In genomic region chr16:24516900-24517669, GRCh38 we compare ENCODE assay signal across 8 cellular contexts. TPM values are rescaled to one million over a fixed set of nuclear protein-coding genes. Genes with fewer than 3 reads are reported as not detected.
DNase-seq lines count a peak whose midpoint lies in the region; ATAC-seq and TF ChIP-seq lines count a peak whose summit lies in the region.

No MANE protein-coding gene starts in this region.

- H3K4me3 ChIP-seq in CD8-positive, alpha-beta memory T cell (ENCODE audit: low read length) = no peak overlapping the region
- peak overlapping the region; percentile 47 for H3K4me3 ChIP-seq in OCI-LY3 (ENCODE audit: low read length)
- no peak overlapping the region for H3K4me3 ChIP-seq in mucosa of descending colon

- intact Hi-C loops in mucosa of descending colon (cut with DNase I, micrococcal nuclease) = no loop called here

- H3K27ac ChIP-seq in CD8-positive, alpha-beta memory T cell (ENCODE audit: low read depth, low read length) = no peak overlapping the region
- H3K27ac ChIP-seq in OCI-LY3 (ENCODE audit: low read length) = no peak overlapping the region

- ATAC-seq in mucosa of descending colon = peak; percentile 95
- ATAC-seq in HG02973 (IDR thresholded peaks at IDR 0.05; ENCODE audit: unreplicated experiment) = no peak

- H3K36me3 Mint-ChIP-seq in CD8-positive, alpha-beta memory T cell = no peaks in the 10 kb centered on the region
- H3K36me3 Mint-ChIP-seq in endothelial cell (ENCODE audit: low read depth, unreplicated experiment) = no peaks in the 10 kb centered on the region

- CTCF ChIA-PET in CD8-positive, alpha-beta memory T cell (lab: Charles Lee) = interaction anchor here (0.6 to 2.6 kb wide), 12 partner anchors 9 to 251 kb away, joined by 3 to 14 read pairs (median 4); no protein-coding TSS in a partner anchor

- DNase-seq in CD8-positive, alpha-beta memory T cell = peak; percentile 53 to 79 (median 59)
- peak; percentile 70 for DNase-seq in HuH-7 (ENCODE audit: low spot score)
- DNase-seq in activated CD8-positive, alpha-beta memory T cell treated with anti-CD3 and anti-CD28 coated beads, Interleukin-2, amount 50 U/mL, for 4 hours = peak; percentile 74
- peak; percentile 85 for DNase-seq in endothelial cell (ENCODE audit: low spot score)
- peak in 2 of 3 donors; percentile 62 to 91 for DNase-seq in mucosa of descending colon
- DNase-seq in stimulated activated CD8-positive, alpha-beta memory T cell treated with anti-CD3 and anti-CD28 coated beads, Interleukin-4, amount 100 ng/mL, for 24 hours (ENCODE audit: low read depth) = peak; percentile 52

- H3K36me3 ChIP-seq in CD8-positive, alpha-beta memory T cell (ENCODE audit: insufficient read depth, low read length) = no peaks in the 10 kb centered on the region
- no peaks in the 10 kb centered on the region for H3K36me3 ChIP-seq in OCI-LY3 (replicated peaks; ENCODE audit: low read depth, low read length)
- no peaks in the 10 kb centered on the region for H3K36me3 ChIP-seq in mucosa of descending colon (ENCODE audit: low read depth)

- H3K4me1 Mint-ChIP-seq in CD8-positive, alpha-beta memory T cell = peaks cover 5 to 7% (median 6%) of the 10 kb centered on the region in 3 donors
- H3K4me1 Mint-ChIP-seq in endothelial cell (ENCODE audit: unreplicated experiment) = no peaks in the 10 kb centered on the region

- H3K9ac ChIP-seq in OCI-LY3 (ENCODE audit: low read length) = no peak overlapping the region

- H2AFZ ChIP-seq in OCI-LY3 (ENCODE audit: low read depth, low read length) = peak overlapping the region; percentile 39

- H3K9me3 Mint-ChIP-seq in CD8-positive, alpha-beta memory T cell = no peaks in the 10 kb centered on the region
- no peaks in the 10 kb centered on the region for H3K9me3 Mint-ChIP-seq in endothelial cell (ENCODE audit: unreplicated experiment)

- H3K27me3 Mint-ChIP-seq in CD8-positive, alpha-beta memory T cell = peaks cover 5 to 8% of the 10 kb centered on the region in 2 donors
- H3K27me3 Mint-ChIP-seq in endothelial cell (ENCODE audit: unreplicated experiment) = peaks cover 1% of the 10 kb centered on the region

- H3K9me3 ChIP-seq in CD8-positive, alpha-beta memory T cell (ENCODE audit: low read length) = no peaks in the 10 kb centered on the region
- no peaks in the 10 kb centered on the region for H3K9me3 ChIP-seq in OCI-LY3 (ENCODE audit: insufficient read depth, low read length)
- H3K9me3 ChIP-seq in mucosa of descending colon = no peaks in the 10 kb centered on the region

- H3K27ac Mint-ChIP-seq in CD8-positive, alpha-beta memory T cell = peak overlapping the region in 2 of 8 donors; percentile 19 to 87
- H3K27ac Mint-ChIP-seq in endothelial cell (ENCODE audit: unreplicated experiment) = no peak overlapping the region

- H3K27me3 ChIP-seq in CD8-positive, alpha-beta memory T cell (ENCODE audit: insufficient read depth, low read length, poor library complexity, severe bottlenecking) = no peaks in the 10 kb centered on the region
- no peaks in the 10 kb centered on the region for H3K27me3 ChIP-seq in OCI-LY3 (ENCODE audit: low read depth, low read length)

- peak; percentile 88 for TF ChIP-seq CTCF in OCI-LY3 (IDR thresholded peaks at IDR 0.05; ENCODE audit: low read depth, low read length)
- peak; percentile 84 for TF ChIP-seq CTCF in endothelial cell (IDR thresholded peaks at IDR 0.05; ENCODE audit: unreplicated experiment)
- TF ChIP-seq CTCF in mucosa of descending colon (IDR thresholded peaks at IDR 0.05) = peak; percentile 52

- peaks cover 4% of the 10 kb centered on the region for H3K4me1 ChIP-seq in CD8-positive, alpha-beta memory T cell (ENCODE audit: insufficient read depth, low read length)
- H3K4me1 ChIP-seq in OCI-LY3 (ENCODE audit: low read length) (no peaks in the 10 kb centered on the region), mucosa of descending colon (ENCODE audit: low read depth) (no peaks in the 10 kb centered on the region)

- no peaks in the 10 kb centered on the region for H4K20me1 ChIP-seq in OCI-LY3 (ENCODE audit: insufficient read depth, low read length)

- no peaks in the 10 kb centered on the region for H3K79me2 ChIP-seq in OCI-LY3 (ENCODE audit: low read length)

- POLR2A ChIA-PET in CD8-positive, alpha-beta memory T cell (lab: Charles Lee) = interaction anchor here (0.6 kb wide), 1 partner anchor 16 kb away, joined by 4 read pairs; no protein-coding TSS in a partner anchor

- H3K4me2 ChIP-seq in OCI-LY3 (ENCODE audit: low read length) = peak overlapping the region; percentile 66

- peak overlapping the region in 5 of 7 donors; percentile 40 to 55 (median 48) for H3K4me3 Mint-ChIP-seq in CD8-positive, alpha-beta memory T cell
- no peak overlapping the region for H3K4me3 Mint-ChIP-seq in endothelial cell (ENCODE audit: unreplicated experiment)

RNA-seq across cellular contexts. Expression of gene RBBP6, which starts 22.3 kb away (rescaled TPM):
- 10 to 100 TPM; 61.9 to 66.0 TPM for total RNA-seq in CD8-positive, alpha-beta memory T cell
- 27.2 TPM for polyA plus RNA-seq in CD8-positive, alpha-beta memory T cell
- total RNA-seq in endothelial cell (ENCODE audit: unreplicated experiment) = 67.9 TPM
- 10 to 100 TPM; 36.3 to 61.5 (median 37.4) TPM for total RNA-seq in mucosa of descending colon
